ENCODE assay signal across 28 cellular contexts in the genomic region with DNA sequence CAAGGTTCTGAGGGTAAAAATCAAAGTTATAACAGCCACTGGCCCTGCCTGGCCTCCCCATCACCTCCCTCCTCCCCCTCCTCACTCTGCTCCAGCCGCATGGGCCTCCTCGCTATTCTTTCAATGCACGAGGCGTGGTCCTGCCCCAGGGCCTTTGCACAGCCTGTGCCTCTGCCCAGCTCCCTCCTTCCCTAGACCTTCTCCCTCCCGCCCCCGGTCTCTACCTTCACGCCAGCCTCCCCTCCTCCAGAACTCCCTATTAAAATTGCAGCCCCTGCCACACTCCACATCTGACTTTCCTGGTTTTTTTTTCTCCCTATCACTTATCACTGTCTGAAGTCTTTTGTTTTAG. TPM values are rescaled to one million over a fixed set of nuclear protein-coding genes. Genes with fewer than 3 reads are reported as not detected.
DNase-seq lines count a peak whose midpoint lies in the region; ATAC-seq, FAIRE-seq and TF ChIP-seq lines count a peak whose summit lies in the region.
"Had no signal": no experiment of that assay in that cellular context is flagged by ENCODE, and none has a peak within 500 bp of the region (broad histone marks: within the 10 kb centered on the region; RNA-seq: fewer than 3 reads in every experiment).

No MANE protein-coding gene starts in this region.

- no peaks in the 10 kb centered on the region for H3K9me3 ChIP-seq in T-helper 17 cell (ENCODE audit: control insufficient read depth, low read length, poor library complexity, severe bottlenecking)
- H3K9me3 ChIP-seq in astrocyte (ENCODE audit: insufficient read depth, low read depth, low read length), result no peaks in the 10 kb centered on the region
- H3K9me3 ChIP-seq in mucosa of descending colon, result no peaks in the 10 kb centered on the region
- H3K9me3 ChIP-seq: A549, HAP-1 had no signal

- no peak overlapping the region for H3K9ac ChIP-seq in astrocyte (ENCODE audit: low read length)
- H3K9ac ChIP-seq: KMS-11 had no signal

- no peaks in the 10 kb centered on the region for H3K27me3 Mint-ChIP-seq in activated CD8-positive, alpha-beta memory T cell treated with anti-CD3 and anti-CD28 coated beads, Interleukin-2, amount 10 ng/mL, durations not matched to agents 7 days and 5 days
- H3K27me3 Mint-ChIP-seq in T-helper 17 cell (no peaks in the 10 kb centered on the region), astrocyte (ENCODE audit: low read depth, unreplicated experiment) (peaks cover 9% of the 10 kb centered on the region), natural killer cell (ENCODE audit: low read depth in 2 of 2) (no peaks in the 10 kb centered on the region)
- H3K27me3 Mint-ChIP-seq: CD4-positive, alpha-beta memory T cell had no signal

- no peak overlapping the region for H3K27ac ChIP-seq in astrocyte (ENCODE audit: low read depth, low read length)
- H3K27ac ChIP-seq: A549, KMS-11, PC-9 had no signal

- no peak overlapping the region for H2AFZ ChIP-seq in astrocyte (ENCODE audit: low read depth, low read length)
- H2AFZ ChIP-seq: GM23338, PC-9 had no signal

- no peak for FAIRE-seq in astrocyte (lab: Jason Lieb, UNC)
- FAIRE-seq: A549, GM12878 had no signal

- no peak for ATAC-seq in activated CD8-positive, alpha-beta memory T cell treated with anti-CD3 and anti-CD28 coated beads, Interleukin-2, amount 10 ng/mL, durations not matched to agents 7 days and 5 days
- ATAC-seq in T-helper 17 cell (no peak), natural killer cell (no peak), mucosa of descending colon (no peak)
- ATAC-seq: GM12878 had no signal

- no peaks in the 10 kb centered on the region for H3K79me2 ChIP-seq in astrocyte (ENCODE audit: insufficient read depth, low read length)

- H3K4me3 Mint-ChIP-seq in activated CD8-positive, alpha-beta memory T cell treated with anti-CD3 and anti-CD28 coated beads, Interleukin-2, amount 10 ng/mL, durations not matched to agents 7 days and 5 days, result no peak overlapping the region
- peak overlapping the region; percentile 58 for H3K4me3 Mint-ChIP-seq in T-helper 17 cell
- H3K4me3 Mint-ChIP-seq in astrocyte (ENCODE audit: unreplicated experiment), result no peak overlapping the region
- peak overlapping the region; percentile 13 for H3K4me3 Mint-ChIP-seq in natural killer cell
- H3K4me3 Mint-ChIP-seq: GM23338 had no signal

- H3K27me3 ChIP-seq in astrocyte (ENCODE audit: insufficient read depth, low read length), result no peaks in the 10 kb centered on the region

- H3K9me3 Mint-ChIP-seq in activated CD8-positive, alpha-beta memory T cell treated with anti-CD3 and anti-CD28 coated beads, Interleukin-2, amount 10 ng/mL, durations not matched to agents 7 days and 5 days (ENCODE audit: low read depth), result no peaks in the 10 kb centered on the region
- H3K9me3 Mint-ChIP-seq in astrocyte (ENCODE audit: unreplicated experiment), result no peaks in the 10 kb centered on the region
- no peaks in the 10 kb centered on the region for H3K9me3 Mint-ChIP-seq in natural killer cell
- H3K9me3 Mint-ChIP-seq: CD4-positive, alpha-beta memory T cell; GM23338 had no signal

- no peak for DNase-seq in activated CD8-positive, alpha-beta memory T cell treated with anti-CD3 and anti-CD28 coated beads, Interleukin-2, amount 10 ng/mL, durations not matched to agents 7 days and 5 days
- DNase-seq in activated CD8-positive, alpha-beta memory T cell treated with anti-CD3 and anti-CD28 coated beads for 24 hours, result no peak
- no peak for DNase-seq in T-helper 17 cell
- DNase-seq in astrocyte (ENCODE audit: low read depth), result no peak
- no peak for DNase-seq in natural killer cell
- no peak for DNase-seq in mucosa of descending colon
- no peak for DNase-seq in SHP77 treated with DMSO at 0.1 percent for 48 hours (lab: John Stamatoyannopoulos, UW)
- DNase-seq: C1 segment of cervical spinal cord, COR-L47, EL, GDM1, IMR-90, NCI-H1048, NCI-H1417, NCI-H1694, NCI-H2029 treated with DMSO at 0.1 percent for 48 hours, NCI-H2227 treated with DMSO at 0.1 percent for 48 hours, NCI-H526 treated with DMSO at 0.1 percent for 48 hours, PC-9, Right ventricle myocardium superior had no signal

- no peaks in the 10 kb centered on the region for H4K20me1 ChIP-seq in astrocyte (ENCODE audit: insufficient read depth, low read length)

- H3K4me1 ChIP-seq in astrocyte (ENCODE audit: insufficient read depth, low read length), result no peaks in the 10 kb centered on the region
- peaks cover 2% of the 10 kb centered on the region for H3K4me1 ChIP-seq in mucosa of descending colon (ENCODE audit: low read depth)
- H3K4me1 ChIP-seq: A549, HAP-1 had no signal

- peaks cover 24% of the 10 kb centered on the region for H3K4me1 Mint-ChIP-seq in activated CD8-positive, alpha-beta memory T cell treated with anti-CD3 and anti-CD28 coated beads, Interleukin-2, amount 10 ng/mL, durations not matched to agents 7 days and 5 days
- H3K4me1 Mint-ChIP-seq in T-helper 17 cell (peaks cover 14% of the 10 kb centered on the region), astrocyte (ENCODE audit: low read depth, unreplicated experiment) (no peaks in the 10 kb centered on the region), natural killer cell (peaks cover 0 to 14% of the 10 kb centered on the region in 2 donors)

- no peaks in the 10 kb centered on the region for H3K36me3 ChIP-seq in astrocyte (ENCODE audit: insufficient read depth, low read length)
- H3K36me3 ChIP-seq in mucosa of descending colon (ENCODE audit: low read depth), result peaks cover 4% of the 10 kb centered on the region

- CTCF ChIA-PET in activated CD8-positive, alpha-beta memory T cell treated with anti-CD3 and anti-CD28 coated beads, Interleukin-2, amount 10 ng/mL, durations not matched to agents 7 days and 5 days (lab: Charles Lee), result no interaction called here

- H3K4me3 ChIP-seq in astrocyte (ENCODE audit: insufficient read depth, low read depth, low read length) (no peak overlapping the region), mucosa of descending colon (no peak overlapping the region)
- H3K4me3 ChIP-seq: A549, GM12878, GM23338, HAP-1, PC-9 had no signal

- TF ChIP-seq CTCF in astrocyte (IDR thresholded peaks at IDR 0.05; ENCODE audit: insufficient read depth, low read depth, low read length) (no peak), natural killer cell (IDR thresholded peaks at IDR 0.05) (no peak), mucosa of descending colon (IDR thresholded peaks at IDR 0.05) (no peak)

- H3K36me3 Mint-ChIP-seq in activated CD8-positive, alpha-beta memory T cell treated with anti-CD3 and anti-CD28 coated beads, Interleukin-2, amount 10 ng/mL, durations not matched to agents 7 days and 5 days, result peaks cover 9% of the 10 kb centered on the region
- H3K36me3 Mint-ChIP-seq in T-helper 17 cell (ENCODE audit: low read depth), result peaks cover 5% of the 10 kb centered on the region
- H3K36me3 Mint-ChIP-seq in astrocyte (ENCODE audit: low read depth, unreplicated experiment), result peaks cover 3% of the 10 kb centered on the region
- H3K36me3 Mint-ChIP-seq in natural killer cell, result no peaks in the 10 kb centered on the region

- H3K4me2 ChIP-seq in astrocyte (ENCODE audit: low read length), result no peak overlapping the region
- H3K4me2 ChIP-seq: A549, GM23338, KMS-11, PC-9 had no signal

- H3K27ac Mint-ChIP-seq in activated CD8-positive, alpha-beta memory T cell treated with anti-CD3 and anti-CD28 coated beads, Interleukin-2, amount 10 ng/mL, durations not matched to agents 7 days and 5 days, result peak overlapping the region; percentile 56
- H3K27ac Mint-ChIP-seq in T-helper 17 cell (no peak overlapping the region), astrocyte (ENCODE audit: unreplicated experiment) (peak overlapping the region; percentile 11), natural killer cell (peak overlapping the region in 1 of 2 donors; percentile 44)
- H3K27ac Mint-ChIP-seq: GM23338 had no signal

- intact Hi-C loops in natural killer cell (cut with micrococcal nuclease) (no loop called here), mucosa of descending colon (cut with DNase I, micrococcal nuclease) (no loop called here)

RNA-seq across cellular contexts. Expression of a gene that starts 3.3 kb away (rescaled TPM):
- not detected for total RNA-seq in activated CD8-positive, alpha-beta memory T cell treated with anti-CD3 and anti-CD28 coated beads, Interleukin-2, amount 10 ng/mL, durations not matched to agents 7 days and 5 days
- not detected for total RNA-seq in T-helper 17 cell
- total RNA-seq in astrocyte, result not detected in 2 replicates
- total RNA-seq in natural killer cell, result not detected
- not detected for total RNA-seq in mucosa of descending colon
- total RNA-seq: CD4-positive, alpha-beta memory T cell; GM12878; GM23338; IMR-90; NCI-H460; PC-9; Right ventricle myocardium superior; RPMI7951 had no signal

RNA-seq across cellular contexts. Expression of a gene that starts 6.2 kb away (rescaled TPM):
- total RNA-seq in activated CD8-positive, alpha-beta memory T cell treated with anti-CD3 and anti-CD28 coated beads, Interleukin-2, amount 10 ng/mL, durations not matched to agents 7 days and 5 days, result 10 to 100 TPM; 74.0 to 89.8 TPM
- total RNA-seq in T-helper 17 cell, result 10 to 100 TPM; 63.9 to 86.2 TPM
- total RNA-seq in astrocyte, result 41.6 and 43.5 TPM in 2 replicates
- 10 to 100 TPM; 54.1 to 60.5 (median 55.5) TPM for total RNA-seq in natural killer cell
- 10 to 100 TPM; 51.6 to 64.9 (median 56.2) TPM for total RNA-seq in mucosa of descending colon

RNA-seq across cellular contexts. Expression of a gene that starts 7.2 kb away (rescaled TPM):
- total RNA-seq in activated CD8-positive, alpha-beta memory T cell treated with anti-CD3 and anti-CD28 coated beads, Interleukin-2, amount 10 ng/mL, durations not matched to agents 7 days and 5 days, result 10 to 100 TPM; 50.3 to 65.5 TPM
- 10 to 100 TPM; 71.9 to 75.1 TPM for total RNA-seq in T-helper 17 cell
- total RNA-seq in astrocyte, result 16.4 and 16.5 TPM in 2 replicates
- 10 to 100 TPM; 39.9 to 53.6 (median 43.8) TPM for total RNA-seq in natural killer cell
- total RNA-seq in mucosa of descending colon, result 10 to 100 TPM; 18.9 to 23.0 (median 19.2) TPM

RNA-seq across cellular contexts. Expression of a gene that starts 17.5 kb away (rescaled TPM):
- total RNA-seq in activated CD8-positive, alpha-beta memory T cell treated with anti-CD3 and anti-CD28 coated beads, Interleukin-2, amount 10 ng/mL, durations not matched to agents 7 days and 5 days, result 10 to 100 TPM; 26.8 to 30.8 TPM
- total RNA-seq in T-helper 17 cell (10 to 100 TPM; 10.0 to 13.3 TPM), astrocyte (0.22 TPM in 1 of 2 replicates, not detected in the other), natural killer cell (100 to 1,000 TPM; 269 to 353 (median 317) TPM), mucosa of descending colon (1 to 10 TPM; 2.2 to 3.6 (median 2.4) TPM)
- total RNA-seq: IMR-90, NCI-H460, PC-9, RPMI7951 had no signal

Comparison
In these comparisons a context has a peak if more than half of its experiments do, and no peak if none do; other contexts are left out.
1. H3K4me3 Mint-ChIP-seq: peak in T-helper 17 cell (single experiment) and natural killer cell (single experiment); none in activated CD8-positive, alpha-beta memory T cell treated with anti-CD3 and anti-CD28 coated beads, Interleukin-2, amount 10 ng/mL, durations not matched to agents 7 days and 5 days (single experiment) and astrocyte (single experiment).